Comparison of ENCODE assay signal across 8 cellular contexts in genomic region chr12:125186471-125187147, GRCh38. TPM values are rescaled to one million over a fixed set of nuclear protein-coding genes. Genes with fewer than 3 reads are reported as not detected.
DNase-seq lines count a peak whose midpoint lies in the region; TF ChIP-seq lines count a peak whose summit lies in the region.

No MANE protein-coding gene starts in this region.

- peak; percentile 62 for DNase-seq in GM03348 (ENCODE audit: low spot score)
- no peak for DNase-seq in brain microvascular endothelial cell
- no peak for DNase-seq in medulla oblongata (ENCODE audit: extremely low spot score)
- DNase-seq in activated naive CD4-positive, alpha-beta T cell treated with anti-CD3 and anti-CD28 coated beads, Interleukin-2, amount 50 U/mL, for 16 hours = no peak
- no peak for DNase-seq in HUDEP-2 (lab: John Stamatoyannopoulos, UW; ENCODE audit: unreplicated experiment in 76 of 76)
- no peak for DNase-seq in 8988T

- peak overlapping the region; percentile 47 for H3K4me2 ChIP-seq in neural cell (ENCODE audit: low read length)

- no peak for TF ChIP-seq CTCF in HEK293 (tag by site-specific recombination; IDR thresholded peaks at IDR 0.05)
- TF ChIP-seq CTCF in brain microvascular endothelial cell (IDR thresholded peaks at IDR 0.05; ENCODE audit: low read depth, low read length, missing control alignments) = no peak
- no peak for TF ChIP-seq CTCF in neural cell (IDR thresholded peaks at IDR 0.05; ENCODE audit: poor library complexity, severe bottlenecking)

- H3K79me2 ChIP-seq in neural cell (replicated peaks; ENCODE audit: insufficient read depth, low read length) = peaks cover 9% of the 10 kb centered on the region

- H4K20me1 ChIP-seq in neural cell (ENCODE audit: insufficient read depth) = no peaks in the 10 kb centered on the region

- H3K9ac ChIP-seq in neural cell (ENCODE audit: low read length) = peak overlapping the region; percentile 84

- no peaks in the 10 kb centered on the region for H3K9me2 ChIP-seq in neural cell (ENCODE audit: insufficient read depth, low read length)

- POLR2A ChIA-PET in HEK293 (lab: Yijun Ruan, JAX) = interaction anchor here (1.4 kb wide), 1 partner anchor 15 kb away, joined by 3 read pairs; no protein-coding TSS in a partner anchor

- H3K9me3 ChIP-seq in HEK293 (ENCODE audit: control insufficient read depth, insufficient read depth, low read depth, low read length) (no peaks in the 10 kb centered on the region), neural cell (ENCODE audit: low read length) (no peaks in the 10 kb centered on the region)

- H3K27ac ChIP-seq in HEK293 (ENCODE audit: extremely low read depth, low read depth, low read length) (no peak overlapping the region), brain microvascular endothelial cell (no peak overlapping the region), neural cell (ENCODE audit: low read length) (no peak overlapping the region)

- H3K4me3 ChIP-seq in HEK293 (ENCODE audit: low read depth, low read length) = peak overlapping the region; percentile 27
- peak overlapping the region; percentile 37 for H3K4me3 ChIP-seq in brain microvascular endothelial cell (ENCODE audit: low read depth, low read length)
- H3K4me3 ChIP-seq in neural cell (ENCODE audit: low read length) = peak overlapping the region; percentile 98

- TF ChIP-seq RAD21 in neural cell (conservative IDR thresholded peaks at IDR 0.05) = no peak

- in situ Hi-C loops in brain microvascular endothelial cell (cut with HindIII; ENCODE audit: low pct_ligation_motif_present, low sequenced_read_pairs) = no loop called here

- no peaks in the 10 kb centered on the region for H3F3A ChIP-seq in neural cell (ENCODE audit: insufficient read depth, low read length, poor library complexity, severe bottlenecking)

- H3K36me3 ChIP-seq in HEK293 (ENCODE audit: control insufficient read depth in 2 of 2, insufficient read depth in 1 of 2, low read length in 2 of 2) (no peaks in the 10 kb centered on the region), brain microvascular endothelial cell (replicated peaks) (no peaks in the 10 kb centered on the region), neural cell (ENCODE audit: insufficient read depth, low read length) (no peaks in the 10 kb centered on the region)

- TF ChIP-seq EP300 in neural cell (conservative IDR thresholded peaks at IDR 0.05; ENCODE audit: poor library complexity, severe bottlenecking) = no peak

- CTCF ChIA-PET in HEK293 (lab: Yijun Ruan, JAX) = interaction anchor here (0.6 to 1.4 kb wide), 6 partner anchors 11 to 213 kb away, joined by 3 to 8 read pairs (median 4); no protein-coding TSS in a partner anchor

- H3K4me1 ChIP-seq in HEK293 (ENCODE audit: control insufficient read depth, insufficient read depth, low read length) = peaks cover 12% of the 10 kb centered on the region

- H2AFZ ChIP-seq in neural cell (ENCODE audit: low read depth, low read length) = no peak overlapping the region

- peaks cover 38% of the 10 kb centered on the region for H3K27me3 ChIP-seq in brain microvascular endothelial cell (replicated peaks)
- peaks cover 40% of the 10 kb centered on the region for H3K27me3 ChIP-seq in neural cell (ENCODE audit: insufficient read depth, low read depth, low read length)

TF ChIP-seq in HEK293, 187 proteins besides CTCF, POLR2A, EP300 and RAD21:
- TF ChIP-seq ZBTB8A (tag by site-specific recombination; IDR thresholded peaks at IDR 0.05) = 0 out of 2 replicates have a peak, but pooled peaks have one; percentile 15
- no peak for TF ChIP-seq ZNF558 (tag by site-specific recombination; IDR thresholded peaks at IDR 0.05)

TF ChIP-seq in neural cell, 6 proteins besides CTCF, POLR2A, EP300 and RAD21:
- no peak for TF ChIP-seq TAF1 (IDR thresholded peaks at IDR 0.05; ENCODE audit: low read depth)
- no peak for TF ChIP-seq SMC3 (conservative IDR thresholded peaks at IDR 0.05; ENCODE audit: poor library complexity)
- TF ChIP-seq MXI1 (conservative IDR thresholded peaks at IDR 0.05; ENCODE audit: poor library complexity, severe bottlenecking) = no peak
- no peak for TF ChIP-seq EZH2 (IDR thresholded peaks at IDR 0.05; ENCODE audit: borderline replicate concordance, insufficient read depth, low read length, poor library complexity, severe bottlenecking)
- TF ChIP-seq, protein P1, sequence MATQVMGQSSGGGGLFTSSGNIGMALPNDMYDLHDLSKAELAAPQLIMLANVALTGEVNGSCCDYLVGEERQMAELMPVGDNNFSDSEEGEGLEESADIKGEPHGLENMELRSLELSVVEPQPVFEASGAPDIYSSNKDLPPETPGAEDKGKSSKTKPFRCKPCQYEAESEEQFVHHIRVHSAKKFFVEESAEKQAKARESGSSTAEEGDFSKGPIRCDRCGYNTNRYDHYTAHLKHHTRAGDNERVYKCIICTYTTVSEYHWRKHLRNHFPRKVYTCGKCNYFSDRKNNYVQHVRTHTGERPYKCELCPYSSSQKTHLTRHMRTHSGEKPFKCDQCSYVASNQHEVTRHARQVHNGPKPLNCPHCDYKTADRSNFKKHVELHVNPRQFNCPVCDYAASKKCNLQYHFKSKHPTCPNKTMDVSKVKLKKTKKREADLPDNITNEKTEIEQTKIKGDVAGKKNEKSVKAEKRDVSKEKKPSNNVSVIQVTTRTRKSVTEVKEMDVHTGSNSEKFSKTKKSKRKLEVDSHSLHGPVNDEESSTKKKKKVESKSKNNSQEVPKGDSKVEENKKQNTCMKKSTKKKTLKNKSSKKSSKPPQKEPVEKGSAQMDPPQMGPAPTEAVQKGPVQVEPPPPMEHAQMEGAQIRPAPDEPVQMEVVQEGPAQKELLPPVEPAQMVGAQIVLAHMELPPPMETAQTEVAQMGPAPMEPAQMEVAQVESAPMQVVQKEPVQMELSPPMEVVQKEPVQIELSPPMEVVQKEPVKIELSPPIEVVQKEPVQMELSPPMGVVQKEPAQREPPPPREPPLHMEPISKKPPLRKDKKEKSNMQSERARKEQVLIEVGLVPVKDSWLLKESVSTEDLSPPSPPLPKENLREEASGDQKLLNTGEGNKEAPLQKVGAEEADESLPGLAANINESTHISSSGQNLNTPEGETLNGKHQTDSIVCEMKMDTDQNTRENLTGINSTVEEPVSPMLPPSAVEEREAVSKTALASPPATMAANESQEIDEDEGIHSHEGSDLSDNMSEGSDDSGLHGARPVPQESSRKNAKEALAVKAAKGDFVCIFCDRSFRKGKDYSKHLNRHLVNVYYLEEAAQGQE (IDR thresholded peaks at IDR 0.05; ENCODE audit: borderline replicate concordance) = no peak
- TF ChIP-seq POLR2AphosphoS5 (IDR thresholded peaks at IDR 0.05) = no peak
TF ChIP-seq in neural cell: peak in this region for 0.

RNA-seq across cellular contexts. Expression of gene TMEM132B, which starts 0.4 kb away (rescaled TPM):
- polyA plus RNA-seq in neural cell = 26.3 and 34.0 TPM in 2 replicates
- polyA minus RNA-seq in neural cell = 113 and 114 TPM in 2 replicates

Comparison
In these comparisons a context has a peak if more than half of its experiments do, and no peak if none do; other contexts are left out.
1. H3K4me3 ChIP-seq: peak in every context shown above with its lines; median percentile 98 in neural cell; 37 in brain microvascular endothelial cell; 27 in HEK293.